9 cellular contexts compared by ENCODE assay signal in genomic region chr9:16521868-16522381, GRCh38.
DNase-seq lines count a peak whose midpoint lies in the region; ATAC-seq and TF ChIP-seq lines count a peak whose summit lies in the region.
"Had no signal": no experiment of that assay in that cellular context is flagged by ENCODE, and none has a peak within 500 bp of the region (broad histone marks: within the 10 kb centered on the region; RNA-seq: fewer than 3 reads in every experiment).

No MANE protein-coding gene starts in this region.

- intact Hi-C loops in PC-3 (cut with micrococcal nuclease): no loop called here
- intact Hi-C loops in esophagus squamous epithelium (cut with DNase I): no loop called here

- H3K27me3 Mint-ChIP-seq in T-cell: peaks cover 0 to 16% of the 10 kb centered on the region in 2 donors
- H3K27me3 Mint-ChIP-seq: activated T-cell treated with anti-CD3 and anti-CD28 coated beads, Interleukin-2, amount 50 U/mL, for 24 hours had no signal

- no peak overlapping the region for H3K27ac Mint-ChIP-seq in T-cell
- H3K27ac Mint-ChIP-seq: activated T-cell treated with anti-CD3 and anti-CD28 coated beads, Interleukin-2, amount 50 U/mL, for 24 hours had no signal

- H3K27me3 ChIP-seq in PC-3 (ENCODE audit: low read length) (no peaks in the 10 kb centered on the region), esophagus squamous epithelium (no peaks in the 10 kb centered on the region), WERI-Rb-1 (ENCODE audit: insufficient read depth, low read depth, severe bottlenecking) (no peaks in the 10 kb centered on the region)

- no peaks in the 10 kb centered on the region for H4K20me1 ChIP-seq in PC-3 (ENCODE audit: low read length)

- peak overlapping the region; percentile 64 for H3K9ac ChIP-seq in PC-3 (ENCODE audit: low read length)

- H3F3A ChIP-seq in PC-3 (ENCODE audit: low read length, unreplicated experiment): no peaks in the 10 kb centered on the region

- no peaks in the 10 kb centered on the region for H3K36me3 ChIP-seq in PC-3 (ENCODE audit: low read depth, low read length)
- H3K36me3 ChIP-seq in esophagus squamous epithelium: no peaks in the 10 kb centered on the region
- no peaks in the 10 kb centered on the region for H3K36me3 ChIP-seq in WERI-Rb-1

- no peaks in the 10 kb centered on the region for H3K4me1 Mint-ChIP-seq in T-cell

- CTCF ChIA-PET in PC-3 (lab: Charles Lee): no interaction called here
- CTCF ChIA-PET in T-cell (lab: Charles Lee): no interaction called here

- no peaks in the 10 kb centered on the region for H3K79me2 ChIP-seq in PC-3 (ENCODE audit: low read length)

- H3K4me3 Mint-ChIP-seq in T-cell: no peak overlapping the region
- H3K4me3 Mint-ChIP-seq: activated T-cell treated with anti-CD3 and anti-CD28 coated beads, Interleukin-2, amount 50 U/mL, for 24 hours had no signal

- H3K9me3 ChIP-seq in PC-3 (ENCODE audit: low read length) (no peaks in the 10 kb centered on the region), esophagus squamous epithelium (no peaks in the 10 kb centered on the region), WERI-Rb-1 (ENCODE audit: severe bottlenecking) (no peaks in the 10 kb centered on the region)

- TF ChIP-seq CTCF in PC-3 (conservative IDR thresholded peaks at IDR 0.05; ENCODE audit: low read depth, low read length): no peak
- no peak for TF ChIP-seq CTCF in esophagus squamous epithelium (IDR thresholded peaks at IDR 0.05)
- TF ChIP-seq CTCF in WERI-Rb-1 (IDR thresholded peaks at IDR 0.05; ENCODE audit: low read depth, low read length): no peak

- no peak for TF ChIP-seq POLR2A in esophagus squamous epithelium (IDR thresholded peaks at IDR 0.05)

- DNase-seq in AG20443 (ENCODE audit: low spot score) (peak; percentile 85), PC-3 (peak; percentile 84), esophagus squamous epithelium (lab: John Stamatoyannopoulos, UW) (no peak), myocyte (ENCODE audit: low read depth) (peak; percentile 77), NCI-H2196 treated with DMSO at 0.1 percent for 48 hours (lab: John Stamatoyannopoulos, UW; ENCODE audit: unreplicated experiment) (no peak), WERI-Rb-1 (no peak), T-cell (no peak)
- DNase-seq: activated T-cell treated with anti-CD3 and anti-CD28 coated beads, Interleukin-2, amount 50 U/mL, for 24 hours had no signal

- 0 out of 2 replicates have a peak overlapping the region, but pooled peaks have one; percentile 24 for H2AFZ ChIP-seq in PC-3 (ENCODE audit: low read length)

- no peaks in the 10 kb centered on the region for H3K9me2 ChIP-seq in PC-3 (replicated peaks; ENCODE audit: low read length)

- H3K27ac ChIP-seq in PC-3 (ENCODE audit: low read length) (peak overlapping the region; percentile 92), esophagus squamous epithelium (peak overlapping the region in 3 of 4 donors; percentile 40 to 78 (median 62)), WERI-Rb-1 (no peak overlapping the region)

- H3K9me3 Mint-ChIP-seq in T-cell: peaks cover 9 to 11% (median 10%) of the 10 kb centered on the region in 3 donors

- no peaks in the 10 kb centered on the region for H3K36me3 Mint-ChIP-seq in T-cell

- peak; percentile 90 for ATAC-seq in PC-3
- ATAC-seq in GM18858 (IDR thresholded peaks at IDR 0.05; ENCODE audit: unreplicated experiment): no peak
- ATAC-seq in T-cell (replicated peaks in 1 of 4): no peak

- 22 to 24% methylated on average over 2 of the region's 2 CpGs for WGBS in esophagus squamous epithelium, 2 donors

- no peak overlapping the region for H3K4me3 ChIP-seq in PC-3 (ENCODE audit: low read length)
- H3K4me3 ChIP-seq in esophagus squamous epithelium: no peak overlapping the region
- no peak overlapping the region for H3K4me3 ChIP-seq in WERI-Rb-1 (ENCODE audit: low read depth, low read length)

- POLR2A ChIA-PET in PC-3 (lab: Charles Lee; ENCODE audit: unreplicated experiment) (interaction anchor here (0.5 kb wide), 2 partner anchors 108 to 302 kb away, joined by 4 to 15 read pairs; no protein-coding TSS in a partner anchor), T-cell (lab: Charles Lee) (no interaction called here)

- BruUV-seq in PC-3 (replicated peaks; lab: Mats Ljungman, UMichigan): no TSS peak

- peak overlapping the region; percentile 44 for H3K4me2 ChIP-seq in PC-3 (ENCODE audit: low read length)

- H3K4me1 ChIP-seq in PC-3 (ENCODE audit: insufficient read depth, low read length) (peaks cover 36% of the 10 kb centered on the region), esophagus squamous epithelium (peaks cover 0 to 26% (median 10%) of the 10 kb centered on the region in 3 donors)

Comparison
In these comparisons a context has a peak if more than half of its experiments do, and no peak if none do; other contexts are left out.
1. DNase-seq: peak in AG20443 (single experiment), PC-3 (single experiment) and myocyte (single experiment); none in esophagus squamous epithelium (single experiment), NCI-H2196 treated with DMSO at 0.1 percent for 48 hours (single experiment), WERI-Rb-1 (single experiment) and T-cell (0 of 34).